In genomic region chr10:35498693-35499092, GRCh38 we compare ENCODE assay signal across 11 cellular contexts.
DNase-seq lines count a peak whose midpoint lies in the region; ATAC-seq and TF ChIP-seq lines count a peak whose summit lies in the region.
"Had no signal": no experiment of that assay in that cellular context is flagged by ENCODE, and none has a peak within 500 bp of the region (broad histone marks: within the 10 kb centered on the region; RNA-seq: fewer than 3 reads in every experiment).

No MANE protein-coding gene starts in this region.

- H3K9me3 Mint-ChIP-seq in IgD-negative memory B cell = no peaks in the 10 kb centered on the region
- H3K9me3 Mint-ChIP-seq: stimulated activated naive CD8-positive, alpha-beta T cell treated with anti-CD3 and anti-CD28 coated beads, Interleukin-15, Interleukin-2, amounts not matched to agents 100 ng/mL and 50 ng/mL, for 24 hours had no signal

- no peak for TF ChIP-seq CTCF in GM10266 (IDR thresholded peaks at IDR 0.05; ENCODE audit: control insufficient read depth, insufficient read depth, low read depth, missing control alignments)

- H3K4me1 Mint-ChIP-seq in IgD-negative memory B cell = peaks cover 37 to 58% (median 46%) of the 10 kb centered on the region in 3 donors

- H3K27ac Mint-ChIP-seq in IgD-negative memory B cell = peak overlapping the region; percentile 9 to 74 (median 48)
- H3K27ac Mint-ChIP-seq: stimulated activated naive CD8-positive, alpha-beta T cell treated with anti-CD3 and anti-CD28 coated beads, Interleukin-15, Interleukin-2, amounts not matched to agents 100 ng/mL and 50 ng/mL, for 24 hours had no signal

- peak; percentile 22 for DNase-seq in GM10266 (ENCODE audit: extremely low spot score)
- DNase-seq in MV-4-11 (lab: John Stamatoyannopoulos, UW) = no peak
- DNase-seq in EL = no peak
- no peak for DNase-seq in NCI-H524 treated with DMSO at 0.1 percent for 48 hours (lab: John Stamatoyannopoulos, UW)
- no peak for DNase-seq in NCI-H446 treated with DMSO at 0.1 percent for 48 hours (lab: John Stamatoyannopoulos, UW)
- DNase-seq: activated CD8-positive, alpha-beta memory T cell treated with anti-CD3 and anti-CD28 coated beads, Interleukin-2, amount 50 U/mL, for 4 hours; T-helper 2 cell had no signal

- peak overlapping the region; percentile 3 to 90 (median 66) for H3K4me3 Mint-ChIP-seq in IgD-negative memory B cell
- H3K4me3 Mint-ChIP-seq: stimulated activated naive CD8-positive, alpha-beta T cell treated with anti-CD3 and anti-CD28 coated beads, Interleukin-15, Interleukin-2, amounts not matched to agents 100 ng/mL and 50 ng/mL, for 24 hours had no signal

- peaks cover 8% of the 10 kb centered on the region for H3K36me3 Mint-ChIP-seq in IgD-negative memory B cell

- ATAC-seq in GM19397 (IDR thresholded peaks at IDR 0.05; ENCODE audit: unreplicated experiment) = peak; percentile 63
- ATAC-seq in HG02870 (IDR thresholded peaks at IDR 0.05; ENCODE audit: unreplicated experiment) = peak; percentile 82

- no peaks in the 10 kb centered on the region for H3K27me3 Mint-ChIP-seq in IgD-negative memory B cell
- H3K27me3 Mint-ChIP-seq: stimulated activated naive CD8-positive, alpha-beta T cell treated with anti-CD3 and anti-CD28 coated beads, Interleukin-15, Interleukin-2, amounts not matched to agents 100 ng/mL and 50 ng/mL, for 24 hours had no signal
